In the genomic region with DNA sequence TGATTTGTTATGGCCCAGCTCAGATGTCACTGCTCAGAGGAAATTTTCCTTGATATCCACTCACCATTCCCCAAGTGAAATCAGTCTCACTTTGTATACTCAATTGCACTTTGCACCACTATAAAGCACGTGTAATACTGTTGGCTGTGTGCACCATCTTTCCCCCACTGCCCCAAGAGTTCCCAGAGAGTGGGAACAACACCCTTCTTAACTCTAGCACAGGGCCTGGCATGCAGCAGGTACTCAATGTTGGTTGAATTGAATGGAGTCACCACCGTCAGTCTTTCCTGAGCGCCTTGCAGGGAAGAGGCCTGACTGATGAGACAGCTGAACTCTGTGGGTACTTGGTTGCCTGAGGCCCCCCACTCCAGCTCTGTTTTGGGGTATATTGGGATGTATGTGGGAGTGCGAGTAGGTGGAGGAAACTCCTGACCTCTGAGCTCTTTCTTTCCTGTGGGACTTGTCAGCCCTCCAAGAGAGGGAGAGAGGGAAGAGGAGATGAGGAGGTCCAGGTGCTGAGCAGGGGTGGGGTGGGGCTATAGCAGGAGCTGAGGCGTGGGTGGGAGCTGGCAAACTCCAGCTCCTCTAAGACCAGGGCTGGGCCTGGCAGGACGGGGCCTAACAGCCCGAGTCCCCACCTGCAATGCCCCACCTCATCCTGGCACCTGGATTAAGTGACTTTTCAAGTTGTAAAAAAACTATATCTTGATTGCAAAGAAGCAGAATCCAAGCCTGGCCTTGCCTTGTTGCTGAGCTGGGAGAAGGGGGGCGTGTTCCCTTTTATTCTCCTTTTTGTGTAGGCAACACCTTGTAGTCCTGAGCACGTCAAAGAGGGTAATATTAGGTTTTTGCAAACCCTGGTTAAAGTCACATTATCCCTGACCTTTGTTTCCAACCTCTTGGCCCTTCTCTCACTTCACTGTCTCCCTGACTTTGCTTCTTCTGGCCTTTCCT, we compare ENCODE assay signal across 1 cellular context.
TF ChIP-seq lines count a peak whose summit lies in the region.

No MANE protein-coding gene starts in this region.

TF ChIP-seq in K562, 482 proteins besides CTCF, POLR2A, EP300 and RAD21:
- peak; percentile 67 for TF ChIP-seq PTRF (tag; IDR thresholded peaks at IDR 0.05)
- peak; percentile 40 for TF ChIP-seq EGR1 (conservative IDR thresholded peaks at IDR 0.05)
- 0 out of 2 replicates have a peak, but pooled peaks have one; percentile 24 for TF ChIP-seq ZNF589 (CRISPR knock-in tag; IDR thresholded peaks at IDR 0.05; ENCODE audit: low read depth)
- TF ChIP-seq, protein P1, sequence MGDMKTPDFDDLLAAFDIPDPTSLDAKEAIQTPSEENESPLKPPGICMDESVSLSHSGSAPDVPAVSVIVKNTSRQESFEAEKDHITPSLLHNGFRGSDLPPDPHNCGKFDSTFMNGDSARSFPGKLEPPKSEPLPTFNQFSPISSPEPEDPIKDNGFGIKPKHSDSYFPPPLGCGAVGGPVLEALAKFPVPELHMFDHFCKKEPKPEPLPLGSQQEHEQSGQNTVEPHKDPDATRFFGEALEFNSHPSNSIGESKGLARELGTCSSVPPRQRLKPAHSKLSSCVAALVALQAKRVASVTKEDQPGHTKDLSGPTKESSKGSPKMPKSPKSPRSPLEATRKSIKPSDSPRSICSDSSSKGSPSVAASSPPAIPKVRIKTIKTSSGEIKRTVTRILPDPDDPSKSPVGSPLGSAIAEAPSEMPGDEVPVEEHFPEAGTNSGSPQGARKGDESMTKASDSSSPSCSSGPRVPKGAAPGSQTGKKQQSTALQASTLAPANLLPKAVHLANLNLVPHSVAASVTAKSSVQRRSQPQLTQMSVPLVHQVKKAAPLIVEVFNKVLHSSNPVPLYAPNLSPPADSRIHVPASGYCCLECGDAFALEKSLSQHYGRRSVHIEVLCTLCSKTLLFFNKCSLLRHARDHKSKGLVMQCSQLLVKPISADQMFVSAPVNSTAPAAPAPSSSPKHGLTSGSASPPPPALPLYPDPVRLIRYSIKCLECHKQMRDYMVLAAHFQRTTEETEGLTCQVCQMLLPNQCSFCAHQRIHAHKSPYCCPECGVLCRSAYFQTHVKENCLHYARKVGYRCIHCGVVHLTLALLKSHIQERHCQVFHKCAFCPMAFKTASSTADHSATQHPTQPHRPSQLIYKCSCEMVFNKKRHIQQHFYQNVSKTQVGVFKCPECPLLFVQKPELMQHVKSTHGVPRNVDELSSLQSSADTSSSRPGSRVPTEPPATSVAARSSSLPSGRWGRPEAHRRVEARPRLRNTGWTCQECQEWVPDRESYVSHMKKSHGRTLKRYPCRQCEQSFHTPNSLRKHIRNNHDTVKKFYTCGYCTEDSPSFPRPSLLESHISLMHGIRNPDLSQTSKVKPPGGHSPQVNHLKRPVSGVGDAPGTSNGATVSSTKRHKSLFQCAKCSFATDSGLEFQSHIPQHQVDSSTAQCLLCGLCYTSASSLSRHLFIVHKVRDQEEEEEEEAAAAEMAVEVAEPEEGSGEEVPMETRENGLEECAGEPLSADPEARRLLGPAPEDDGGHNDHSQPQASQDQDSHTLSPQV (IDR thresholded peaks at IDR 0.05), result peak; percentile 93
- TF ChIP-seq KLF13 (tag; IDR thresholded peaks at IDR 0.05; ENCODE audit: borderline replicate concordance, low read depth), result 0 out of 2 replicates have a peak, but pooled peaks have one; percentile 18
- no peak for TF ChIP-seq NR4A1 (CRISPR knock-in tag; IDR thresholded peaks at IDR 0.05)
- TF ChIP-seq NR4A1 (tag; IDR thresholded peaks at IDR 0.05), result peak; percentile 41; the same call in 1 of the 2 replicates
- TF ChIP-seq, protein P2, sequence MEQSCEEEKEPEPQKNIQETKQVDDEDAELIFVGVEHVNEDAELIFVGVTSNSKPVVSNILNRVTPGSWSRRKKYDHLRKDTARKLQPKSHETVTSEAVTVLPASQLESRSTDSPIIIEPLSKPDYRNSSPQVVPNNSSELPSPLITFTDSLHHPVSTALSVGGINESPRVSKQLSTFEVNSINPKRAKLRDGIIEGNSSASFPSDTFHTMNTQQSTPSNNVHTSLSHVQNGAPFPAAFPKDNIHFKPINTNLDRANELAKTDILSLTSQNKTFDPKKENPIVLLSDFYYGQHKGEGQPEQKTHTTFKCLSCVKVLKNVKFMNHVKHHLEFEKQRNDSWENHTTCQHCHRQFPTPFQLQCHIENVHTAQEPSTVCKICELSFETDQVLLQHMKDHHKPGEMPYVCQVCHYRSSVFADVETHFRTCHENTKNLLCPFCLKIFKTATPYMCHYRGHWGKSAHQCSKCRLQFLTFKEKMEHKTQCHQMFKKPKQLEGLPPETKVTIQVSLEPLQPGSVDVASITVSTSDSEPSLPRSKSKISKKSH (CRISPR knock-in tag; IDR thresholded peaks at IDR 0.05), result no peak
- TF ChIP-seq HMG20A (CRISPR knock-in tag; conservative IDR thresholded peaks at IDR 0.05), result no peak
- TF ChIP-seq, protein P3, sequence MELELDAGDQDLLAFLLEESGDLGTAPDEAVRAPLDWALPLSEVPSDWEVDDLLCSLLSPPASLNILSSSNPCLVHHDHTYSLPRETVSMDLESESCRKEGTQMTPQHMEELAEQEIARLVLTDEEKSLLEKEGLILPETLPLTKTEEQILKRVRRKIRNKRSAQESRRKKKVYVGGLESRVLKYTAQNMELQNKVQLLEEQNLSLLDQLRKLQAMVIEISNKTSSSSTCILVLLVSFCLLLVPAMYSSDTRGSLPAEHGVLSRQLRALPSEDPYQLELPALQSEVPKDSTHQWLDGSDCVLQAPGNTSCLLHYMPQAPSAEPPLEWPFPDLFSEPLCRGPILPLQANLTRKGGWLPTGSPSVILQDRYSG (tag; conservative IDR thresholded peaks at IDR 0.05; ENCODE audit: low read depth), result 0 out of 2 replicates have a peak, but pooled peaks have one; percentile 43
